Comparison of ENCODE assay signal across 1 cellular context in the genomic region with DNA sequence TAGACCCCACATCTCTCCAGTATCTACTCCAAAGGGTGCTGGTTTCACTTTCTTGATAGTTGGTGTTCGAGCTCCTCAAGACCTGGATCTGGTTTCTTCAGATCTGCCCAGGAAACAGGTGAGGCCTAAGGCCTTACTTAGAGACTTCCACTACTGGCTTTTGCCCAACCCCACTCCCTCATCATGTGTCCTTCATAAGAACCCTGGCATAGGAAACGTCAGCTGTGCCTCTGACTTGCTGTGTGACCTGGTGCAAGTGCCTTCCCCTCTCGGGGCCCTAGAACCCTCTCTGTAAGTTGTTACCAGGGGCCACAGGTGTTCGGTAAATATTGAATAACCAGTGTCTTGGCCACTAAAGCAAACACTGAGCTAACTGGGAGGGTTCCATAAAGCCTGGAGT.
TF ChIP-seq lines count a peak whose summit lies in the region.

No MANE protein-coding gene starts in this region.

TF ChIP-seq in GM12878, 131 proteins besides CTCF, POLR2A, EP300 and RAD21:
- TF ChIP-seq CREM (IDR thresholded peaks at IDR 0.05; ENCODE audit: low read depth): no peak
- TF ChIP-seq NFIC (IDR thresholded peaks at IDR 0.05; ENCODE audit: low read depth, low read length): no peak
- TF ChIP-seq ATF2 (IDR thresholded peaks at IDR 0.05; ENCODE audit: low read length): no peak
- TF ChIP-seq ZNF274 (IDR thresholded peaks at IDR 0.05; ENCODE audit: insufficient read depth, insufficient read length): no peak
- no peak for TF ChIP-seq TCF12 (IDR thresholded peaks at IDR 0.05; ENCODE audit: low read depth, low read length)
- TF ChIP-seq HCFC1 (IDR thresholded peaks at IDR 0.05; ENCODE audit: low read length): no peak
TF ChIP-seq in GM12878: peak in this region for 0.
